In genomic region chr11:90449643-90450042, GRCh38 we compare ENCODE assay signal across 18 cellular contexts.
DNase-seq lines count a peak whose midpoint lies in the region; ATAC-seq and TF ChIP-seq lines count a peak whose summit lies in the region.
"Had no signal": no experiment of that assay in that cellular context is flagged by ENCODE, and none has a peak within 500 bp of the region (broad histone marks: within the 10 kb centered on the region; RNA-seq: fewer than 3 reads in every experiment).

No MANE protein-coding gene starts in this region.

- DNase-seq in BE2C = peak; percentile 12
- DNase-seq in NCI-H69 (lab: John Stamatoyannopoulos, UW) = peak; percentile 67
- DNase-seq in left kidney (ENCODE audit: low read depth, low spot score) = peak; percentile 10
- DNase-seq in activated CD8-positive, alpha-beta memory T cell treated with anti-CD3 and anti-CD28 coated beads, Interleukin-2, amount 50 U/mL, for 4 hours = no peak
- no peak for DNase-seq in kidney glomerular epithelial cell (lab: John Stamatoyannopoulos, UW)
- DNase-seq: CD8-positive, alpha-beta T cell; DMS 273 treated with DMSO at 0.1 percent for 48 hours; DMS53; DND-41; EL; GOT3; H7; HFFc6 had no signal

- H3K9me3 ChIP-seq in BE2C = no peaks in the 10 kb centered on the region
- H3K9me3 ChIP-seq: BLaER1 treated with 17β-estradiol and CSF1 and Interleukin-3, amounts not matched to agents 10 nM and 100 nM had no signal

- no peak overlapping the region for H3K4me3 ChIP-seq in BE2C (ENCODE audit: low read depth, low read length)
- H3K4me3 ChIP-seq: BLaER1 treated with 17β-estradiol and CSF1 and Interleukin-3, amounts not matched to agents 10 nM and 100 nM; GM12878 had no signal

- peaks cover 22% of the 10 kb centered on the region for H3K4me1 ChIP-seq in BE2C

- no peaks in the 10 kb centered on the region for H3K27me3 ChIP-seq in BE2C
- H3K27me3 ChIP-seq: BLaER1 treated with 17β-estradiol and CSF1 and Interleukin-3, amounts not matched to agents 10 nM and 100 nM had no signal

- no peak for TF ChIP-seq CTCF in BE2C (IDR thresholded peaks at IDR 0.05; ENCODE audit: low read depth, low read length)

- ATAC-seq in HG02852 (IDR thresholded peaks at IDR 0.05; ENCODE audit: unreplicated experiment) = no peak
- ATAC-seq: CD8-positive, alpha-beta T cell; GM12878; HCT116; HepG2 had no signal

- no peaks in the 10 kb centered on the region for H3K36me3 ChIP-seq in BE2C
- H3K36me3 ChIP-seq: BLaER1 treated with 17β-estradiol and CSF1 and Interleukin-3, amounts not matched to agents 10 nM and 100 nM had no signal

Comparison
In these comparisons a context has a peak if more than half of its experiments do, and no peak if none do; other contexts are left out.
1. DNase-seq: peak in BE2C (single experiment), NCI-H69 (single experiment) and left kidney (single experiment); none in activated CD8-positive, alpha-beta memory T cell treated with anti-CD3 and anti-CD28 coated beads, Interleukin-2, amount 50 U/mL, for 4 hours (single experiment) and kidney glomerular epithelial cell (single experiment).